ENCODE assay signal across 8 cellular contexts in genomic region chr1:84433253-84434080, GRCh38. TPM values are rescaled to one million over a fixed set of nuclear protein-coding genes. Genes with fewer than 3 reads are reported as not detected.
DNase-seq lines count a peak whose midpoint lies in the region; ATAC-seq and TF ChIP-seq lines count a peak whose summit lies in the region.

No MANE protein-coding gene starts in this region.

- DNase-seq in Caco-2 (peak in 1 of 2 experiments; percentile 41), LoVo (ENCODE audit: low spot score) (peak; percentile 80), RPMI8226 (peak; percentile 33), Right ventricle myocardium superior (peak; percentile 45), pons (ENCODE audit: low spot score) (peak; percentile 90), GOT3 (lab: John Stamatoyannopoulos, UW) (no peak)
- DNase-seq in activated naive CD8-positive, alpha-beta T cell treated with anti-CD3 and anti-CD28 coated beads, Interleukin-2, amount 50 U/mL, for 24 hours, result peak; percentile 58

- intact Hi-C loops in Caco-2 (cut with micrococcal nuclease; ENCODE audit: unreplicated experiment) (loop anchor here (1.0 to 10.0 kb wide), 5 partner anchors 159 to 526 kb away; no protein-coding TSS in a partner anchor), Right ventricle myocardium superior (cut with DNase I) (loop anchor here (10.0 kb wide), 2 partner anchors 321 to 499 kb away; no protein-coding TSS in a partner anchor)

- H3K27me3 ChIP-seq in Caco-2 (replicated peaks; ENCODE audit: control insufficient read depth, insufficient read depth, low read length), result no peaks in the 10 kb centered on the region

- no peaks in the 10 kb centered on the region for H3K4me1 Mint-ChIP-seq in Caco-2 (ENCODE audit: low read depth, unreplicated experiment)
- peaks cover 10% of the 10 kb centered on the region for H3K4me1 Mint-ChIP-seq in activated naive CD8-positive, alpha-beta T cell treated with anti-CD3 and anti-CD28 coated beads, Interleukin-2, amount 50 U/mL, for 24 hours

- ATAC-seq in GM21381 (IDR thresholded peaks at IDR 0.05; ENCODE audit: unreplicated experiment), result peak; percentile 42
- ATAC-seq in activated naive CD8-positive, alpha-beta T cell treated with anti-CD3 and anti-CD28 coated beads, Interleukin-2, amount 50 U/mL, for 24 hours, result peak; percentile 76
- ATAC-seq in Right ventricle myocardium superior (ENCODE audit: poor library complexity), result peak; percentile 91

- H3K4me3 ChIP-seq in Caco-2 (ENCODE audit: low read depth, low read length), result no peak overlapping the region

- no peaks in the 10 kb centered on the region for H3K36me3 Mint-ChIP-seq in Caco-2 (ENCODE audit: insufficient read depth, unreplicated experiment)
- peaks cover 2% of the 10 kb centered on the region for H3K36me3 Mint-ChIP-seq in activated naive CD8-positive, alpha-beta T cell treated with anti-CD3 and anti-CD28 coated beads, Interleukin-2, amount 50 U/mL, for 24 hours (ENCODE audit: low read depth)

- H3K36me3 ChIP-seq in Caco-2 (ENCODE audit: control insufficient read depth, insufficient read depth, low read length), result no peaks in the 10 kb centered on the region

- no peak overlapping the region for H3K4me3 Mint-ChIP-seq in Caco-2 (ENCODE audit: unreplicated experiment)
- H3K4me3 Mint-ChIP-seq in activated naive CD8-positive, alpha-beta T cell treated with anti-CD3 and anti-CD28 coated beads, Interleukin-2, amount 50 U/mL, for 24 hours, result peak overlapping the region; percentile 64

- no peaks in the 10 kb centered on the region for H3K4me1 ChIP-seq in Caco-2

- CTCF ChIA-PET in Caco-2 (lab: Charles Lee), result no interaction called here

- POLR2A ChIA-PET in Caco-2 (lab: Charles Lee), result no interaction called here

- H3K9me3 Mint-ChIP-seq in Caco-2 (ENCODE audit: unreplicated experiment), result peaks cover 16% of the 10 kb centered on the region
- H3K9me3 Mint-ChIP-seq in activated naive CD8-positive, alpha-beta T cell treated with anti-CD3 and anti-CD28 coated beads, Interleukin-2, amount 50 U/mL, for 24 hours, result peaks cover 9% of the 10 kb centered on the region

- H3K27ac Mint-ChIP-seq in Caco-2 (ENCODE audit: unreplicated experiment), result no peak overlapping the region
- peak overlapping the region; percentile 2 for H3K27ac Mint-ChIP-seq in activated naive CD8-positive, alpha-beta T cell treated with anti-CD3 and anti-CD28 coated beads, Interleukin-2, amount 50 U/mL, for 24 hours

- BruUV-seq in Caco-2 (replicated peaks; lab: Mats Ljungman, UMichigan), result no TSS peak

- H3K9me3 ChIP-seq in Caco-2, result no peaks in the 10 kb centered on the region

- peak; percentile 53 for TF ChIP-seq CTCF in Caco-2 (IDR thresholded peaks at IDR 0.05; ENCODE audit: insufficient read depth in 1 of 2, low read depth in 1 of 2, low read length in 1 of 2, severe bottlenecking in 1 of 2, unreplicated experiment in 1 of 2)

- no peaks in the 10 kb centered on the region for H3K27me3 Mint-ChIP-seq in Caco-2 (ENCODE audit: insufficient read depth, unreplicated experiment)
- no peaks in the 10 kb centered on the region for H3K27me3 Mint-ChIP-seq in activated naive CD8-positive, alpha-beta T cell treated with anti-CD3 and anti-CD28 coated beads, Interleukin-2, amount 50 U/mL, for 24 hours

RNA-seq across cellular contexts. Expression of gene DNASE2B, which starts 35.2 kb away (rescaled TPM):
- total RNA-seq in Caco-2 (2022) (not detected in 2 replicates), Right ventricle myocardium superior (not detected)

RNA-seq across cellular contexts. Expression of gene RPF1, which starts 45.6 kb away (rescaled TPM):
- total RNA-seq in Caco-2 (2022) (15.7 and 18.2 TPM in 2 replicates), Right ventricle myocardium superior (29.9 TPM)
